ENCODE assay signal across 13 cellular contexts in genomic region chr19:1362385-1363257, GRCh38. TPM values are rescaled to one million over a fixed set of nuclear protein-coding genes. Genes with fewer than 3 reads are reported as not detected.
DNase-seq lines count a peak whose midpoint lies in the region; TF ChIP-seq lines count a peak whose summit lies in the region.
"Had no signal": no experiment of that assay in that cellular context is flagged by ENCODE, and none has a peak within 500 bp of the region (broad histone marks: within the 10 kb centered on the region; RNA-seq: fewer than 3 reads in every experiment).

No MANE protein-coding gene starts in this region.

- H3K4me1 ChIP-seq in Loucy (ENCODE audit: insufficient read depth, low read length, poor library complexity, severe bottlenecking), result peaks cover 39% of the 10 kb centered on the region
- peaks cover 12 to 67% (median 40%) of the 10 kb centered on the region in 6 donors for H3K4me1 ChIP-seq in spleen
- no peaks in the 10 kb centered on the region for H3K4me1 ChIP-seq in mesendoderm (ENCODE audit: control insufficient read depth, low read depth, low read length)
- H3K4me1 ChIP-seq in colonic mucosa, result no peaks in the 10 kb centered on the region

- H3K36me3 ChIP-seq in Loucy (ENCODE audit: insufficient read depth, low read length) (no peaks in the 10 kb centered on the region; the same call in 1 of the 2 replicates), spleen (peaks cover 0 to 97% (median 52%) of the 10 kb centered on the region in 6 donors), mesendoderm (ENCODE audit: control insufficient read depth, insufficient read depth, low read length) (peaks cover 4% of the 10 kb centered on the region), colonic mucosa (no peaks in the 10 kb centered on the region)

- H3K4me3 ChIP-seq in Loucy (ENCODE audit: low read length, poor library complexity, severe bottlenecking) (peak overlapping the region; percentile 76), dorsolateral prefrontal cortex (peak overlapping the region in 17 of 59 donors; percentile 20 to 62 (median 54)), spleen (no peak overlapping the region), mesendoderm (ENCODE audit: low read length) (no peak overlapping the region), colonic mucosa (no peak overlapping the region)

- H3K9me2 ChIP-seq in Loucy (replicated peaks; ENCODE audit: low read depth, low read length), result no peaks in the 10 kb centered on the region

- H2BK5ac ChIP-seq in mesendoderm (ENCODE audit: low read length), result no peak overlapping the region

- no peak overlapping the region for H3K4ac ChIP-seq in mesendoderm (ENCODE audit: low read depth, low read length)

- H3K9me3 ChIP-seq in Loucy (ENCODE audit: insufficient read depth, low read depth, low read length) (no peaks in the 10 kb centered on the region), spleen (no peaks in the 10 kb centered on the region), colonic mucosa (no peaks in the 10 kb centered on the region)

- H3K27me3 ChIP-seq in Loucy (ENCODE audit: insufficient read depth, low read length, poor library complexity, severe bottlenecking) (no peaks in the 10 kb centered on the region), dorsolateral prefrontal cortex (no peaks in the 10 kb centered on the region), spleen (replicated peaks in 1 of 7) (no peaks in the 10 kb centered on the region), mesendoderm (ENCODE audit: insufficient read depth, low read length, poor library complexity) (no peaks in the 10 kb centered on the region), colonic mucosa (no peaks in the 10 kb centered on the region)

- no peak overlapping the region for H2BK15ac ChIP-seq in mesendoderm (replicated peaks; ENCODE audit: low read depth)

- DNase-seq in activated naive CD4-positive, alpha-beta T cell treated with Interleukin-2 at 50 U/mL for 16 hours, result no peak
- DNase-seq in dorsolateral prefrontal cortex (no peak), spleen (no peak), mesendoderm (no peak), colonic mucosa (no peak)
- no peak for DNase-seq in activated CD4-positive, alpha-beta T cell treated with anti-CD3 and anti-CD28 coated beads for 48 hours
- DNase-seq: amygdala; DND-41; effector CD4-positive, alpha-beta T cell; NCI-H1105 treated with DMSO at 0.1 percent for 48 hours; stimulated activated CD4-positive, alpha-beta T cell treated with anti-CD3 and anti-CD28 coated beads, Interleukin-2, amount 100 ng/mL, for 24 hours had no signal

- H3K36me3 Mint-ChIP-seq in activated naive CD4-positive, alpha-beta T cell treated with anti-CD3 and anti-CD28 coated beads, Interleukin-2, amount 50 U/mL, for 24 hours, result peaks cover 10% of the 10 kb centered on the region

- H3K4me2 ChIP-seq in Loucy (ENCODE audit: low read depth, low read length, poor library complexity, severe bottlenecking), result peak overlapping the region; percentile 91
- H3K4me2 ChIP-seq in mesendoderm (ENCODE audit: low read length), result no peak overlapping the region

- no peak overlapping the region for H2AK5ac ChIP-seq in mesendoderm (ENCODE audit: low read length)

- peaks cover 43% of the 10 kb centered on the region; the same call in 1 of the 2 replicates for H3K79me2 ChIP-seq in Loucy (ENCODE audit: insufficient read depth, low read length)
- peaks cover 4% of the 10 kb centered on the region for H3K79me2 ChIP-seq in mesendoderm (ENCODE audit: control insufficient read depth, insufficient read depth, low read length)

- H3K4me1 Mint-ChIP-seq in activated naive CD4-positive, alpha-beta T cell treated with anti-CD3 and anti-CD28 coated beads, Interleukin-2, amount 50 U/mL, for 24 hours, result peaks cover 22% of the 10 kb centered on the region

- no peak overlapping the region for H2AFZ ChIP-seq in Loucy (ENCODE audit: low read length)

- peak overlapping the region; percentile 55 for H3K4me3 Mint-ChIP-seq in activated naive CD4-positive, alpha-beta T cell treated with anti-CD3 and anti-CD28 coated beads, Interleukin-2, amount 50 U/mL, for 24 hours

- WGBS in spleen, 5 donors, result 70 to 78% (median 76%) methylated on average over 41 to 43 of the region's 43 CpGs
- no CpG with 5 or more reads among the region's 43 CpGs for WGBS in mesendoderm (ENCODE audit: extremely low coverage, insufficient coverage, low lambda C conversion rate)

- no peak overlapping the region for H3K23ac ChIP-seq in mesendoderm (ENCODE audit: low read length)

- H3K27me3 Mint-ChIP-seq in activated naive CD4-positive, alpha-beta T cell treated with anti-CD3 and anti-CD28 coated beads, Interleukin-2, amount 50 U/mL, for 24 hours, result no peaks in the 10 kb centered on the region

- no peak overlapping the region for H3K56ac ChIP-seq in mesendoderm (ENCODE audit: low read length)

- no peak overlapping the region for H4K8ac ChIP-seq in mesendoderm (ENCODE audit: low read depth, low read length)

- H3K9ac ChIP-seq in Loucy (ENCODE audit: low read depth, low read length, poor library complexity, severe bottlenecking) (peak overlapping the region; percentile 75), mesendoderm (ENCODE audit: low read length) (no peak overlapping the region), colonic mucosa (ENCODE audit: low read depth in 2 of 2, low read length in 2 of 2) (no peak overlapping the region)

- TF ChIP-seq CTCF in Loucy (conservative IDR thresholded peaks at IDR 0.05; ENCODE audit: low read length) (no peak), dorsolateral prefrontal cortex (IDR thresholded peaks at IDR 0.05 in 54 of 56, conservative IDR thresholded peaks at IDR 0.05 in 2 of 56; ENCODE audit: low read depth in 1 of 56, partially characterized antibody in 56 of 56) (no peak), spleen (IDR thresholded peaks at IDR 0.05 in 8 of 11, conservative IDR thresholded peaks at IDR 0.05 in 3 of 11) (no peak), colonic mucosa (IDR thresholded peaks at IDR 0.05) (no peak)

- peaks cover 5% of the 10 kb centered on the region for H3F3A ChIP-seq in Loucy (ENCODE audit: low read depth)

- H3K9me3 Mint-ChIP-seq in activated naive CD4-positive, alpha-beta T cell treated with anti-CD3 and anti-CD28 coated beads, Interleukin-2, amount 50 U/mL, for 24 hours, result no peaks in the 10 kb centered on the region

- no peak overlapping the region for H2BK120ac ChIP-seq in mesendoderm (ENCODE audit: low read depth, low read length)

- no peaks in the 10 kb centered on the region for H4K20me1 ChIP-seq in Loucy (ENCODE audit: insufficient read depth, low read length, poor library complexity, severe bottlenecking)

- no peak for TF ChIP-seq POLR2A in spleen (IDR thresholded peaks at IDR 0.05)

- H4K5ac ChIP-seq in mesendoderm (ENCODE audit: low read length), result no peak overlapping the region

- peaks cover 2% of the 10 kb centered on the region for H3K79me1 ChIP-seq in mesendoderm (ENCODE audit: low read length)

- intact Hi-C loops in dorsolateral prefrontal cortex (cut with DNase I), result no loop called here
- intact Hi-C loops in spleen (cut with DNase I; ENCODE audit: low total_unique reads), result no loop called here
- intact Hi-C loops in colonic mucosa (cut with DNase I), result loop anchor here (5.0 kb wide), 1 partner anchor 40 kb away; no protein-coding TSS in a partner anchor

- H3K18ac ChIP-seq in mesendoderm (ENCODE audit: low read length), result no peak overlapping the region

- H3K27ac Mint-ChIP-seq in activated naive CD4-positive, alpha-beta T cell treated with anti-CD3 and anti-CD28 coated beads, Interleukin-2, amount 50 U/mL, for 24 hours, result no peak overlapping the region

- H3K27ac ChIP-seq in dorsolateral prefrontal cortex (peak overlapping the region in 49 of 59 donors; percentile 6 to 94 (median 88)), spleen (peak overlapping the region in 6 of 8 donors; percentile 20 to 65 (median 50)), mesendoderm (ENCODE audit: low read depth, low read length) (no peak overlapping the region), colonic mucosa (no peak overlapping the region)

RNA-seq across cellular contexts. Expression of gene NDUFS7, which starts 21.1 kb away (rescaled TPM):
- total RNA-seq in dorsolateral prefrontal cortex (100 to 1,000 TPM; 105 to 222 (median 151) TPM), spleen (100 to 1,000 TPM in 1 of 7 donors, 10 to 100 TPM in 6; 64.0 to 133 (median 85.2) TPM), colonic mucosa (100 to 1,000 TPM; 192 to 244 TPM)
- polyA plus RNA-seq in spleen, result 100 to 1,000 TPM in 1 of 3 donors, 10 to 100 TPM in 2; 75.5 to 106 (median 78.0) TPM
- 40.8 TPM for polyA plus RNA-seq in mesendoderm (2013, experiment 1 of 2)
- 41.7 TPM for polyA plus RNA-seq in mesendoderm (2013, experiment 2 of 2)

RNA-seq across cellular contexts. Expression of gene GAMT, which starts 38.7 kb away (rescaled TPM):
- total RNA-seq in dorsolateral prefrontal cortex (10 to 100 TPM; 30.0 to 91.1 (median 47.4) TPM), spleen (10 to 100 TPM in 4 of 7 donors, 1 to 10 TPM in 3; 7.1 to 14.5 (median 11.2) TPM), colonic mucosa (1 to 10 TPM; 3.3 to 3.7 TPM)
- polyA plus RNA-seq in spleen, result 10 to 100 TPM; 15.2 to 20.4 (median 18.2) TPM
- 5.3 TPM for polyA plus RNA-seq in mesendoderm (2013, experiment 1 of 2)
- 6.2 TPM for polyA plus RNA-seq in mesendoderm (2013, experiment 2 of 2)

RNA-seq across cellular contexts. Expression of gene DAZAP1, which starts 44.8 kb away (rescaled TPM):
- total RNA-seq in dorsolateral prefrontal cortex, result 100 to 1,000 TPM in 3 of 120 experiments, 10 to 100 TPM in 117; 46.4 to 115 (median 70.5) TPM
- total RNA-seq in spleen, result 100 to 1,000 TPM in 3 of 7 donors, 10 to 100 TPM in 4; 43.8 to 137 (median 94.6) TPM
- 100 to 1,000 TPM in 2 of 3 donors, 10 to 100 TPM in 1; 80.0 to 133 (median 106) TPM for polyA plus RNA-seq in spleen
- 243 TPM for polyA plus RNA-seq in mesendoderm (2013, experiment 1 of 2)
- 246 TPM for polyA plus RNA-seq in mesendoderm (2013, experiment 2 of 2)
- total RNA-seq in colonic mucosa, result 100 to 1,000 TPM in 1 of 2 donors, 10 to 100 TPM in 1; 92.9 to 210 TPM

Comparison
In these comparisons a context has a peak if more than half of its experiments do, and no peak if none do; other contexts are left out.
1. H3K27ac ChIP-seq: peak in dorsolateral prefrontal cortex (49 of 59) and spleen (6 of 8); none in mesendoderm (single experiment) and colonic mucosa (single experiment).